ENCODE assay signal across 16 cellular contexts in the genomic region with DNA sequence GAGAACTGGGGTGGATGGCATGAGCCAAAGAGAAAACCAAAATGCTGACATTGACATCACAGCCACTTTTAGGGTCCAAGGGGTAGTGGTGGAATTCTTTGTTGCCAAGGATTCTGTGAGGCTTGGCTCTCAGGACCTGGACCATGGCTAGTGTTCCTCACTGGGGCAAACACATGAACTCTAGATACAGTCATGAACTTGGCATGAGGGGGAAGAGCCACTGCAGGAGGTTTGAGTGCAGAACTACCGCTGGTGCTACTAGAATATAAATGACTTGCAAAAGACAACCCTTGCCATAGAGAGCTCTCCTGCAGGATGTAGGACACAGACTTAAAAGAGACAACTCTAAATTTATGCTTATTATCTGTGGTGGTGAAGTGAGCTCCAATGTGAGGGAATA.
"Had no signal": no experiment of that assay in that cellular context is flagged by ENCODE, and none has a peak within 500 bp of the region (broad histone marks: within the 10 kb centered on the region; RNA-seq: fewer than 3 reads in every experiment).

No MANE protein-coding gene starts in this region.

- H3K4me3 ChIP-seq: esophagus squamous epithelium, stomach, testis, upper lobe of right lung had no signal

- H3K4me1 ChIP-seq: esophagus squamous epithelium, testis had no signal

- H3K27me3 ChIP-seq: esophagus squamous epithelium, stomach, testis, upper lobe of right lung had no signal

- H3K4me3 Mint-ChIP-seq: activated naive CD8-positive, alpha-beta T cell; brain; nephron progenitor cell had no signal

- H3K4me1 Mint-ChIP-seq: brain, nephron progenitor cell had no signal

- DNase-seq: activated CD4-positive, alpha-beta T cell treated with anti-CD3 and anti-CD28 coated beads, Interleukin-2, amount 50 U/mL, for 4 hours; activated CD4-positive, CD25-positive, alpha-beta regulatory T cell treated with anti-CD3 and anti-CD28 coated beads, Interleukin-2, amount 50 U/mL, for 72 hours; activated effector memory CD4-positive, alpha-beta T cell treated with Interleukin-2 at 50 U/mL for 16 hours; activated T-cell treated with anti-CD3 and anti-CD28 coated beads, Interleukin-2, amount 50 U/mL, for 1 hour; cortex of kidney; effector CD4-positive, alpha-beta T cell; esophagus squamous epithelium; nephron progenitor cell; stimulated activated CD4-positive, alpha-beta T cell treated with anti-CD3 and anti-CD28 coated beads, Interleukin-12 subunit alpha, Interleukin-12 subunit beta, amount 100 ng/mL, for 4 hours; stimulated activated CD4-positive, alpha-beta T cell treated with anti-CD3 and anti-CD28 coated beads, Interleukin-2, amount 100 ng/mL, for 24 hours; stomach; T-helper 9 cell; testis; upper lobe of right lung had no signal

- H3K27ac Mint-ChIP-seq: activated naive CD8-positive, alpha-beta T cell; brain; nephron progenitor cell had no signal

- H3K36me3 Mint-ChIP-seq: activated naive CD8-positive, alpha-beta T cell had no signal

- H3K36me3 ChIP-seq: esophagus squamous epithelium, stomach, upper lobe of right lung had no signal

- H3K27me3 Mint-ChIP-seq: activated naive CD8-positive, alpha-beta T cell; brain had no signal

- H3K9me3 ChIP-seq: esophagus squamous epithelium, stomach, testis, upper lobe of right lung had no signal

- H3K27ac ChIP-seq: esophagus squamous epithelium, testis, upper lobe of right lung had no signal
